ENCODE assay signal across 35 cellular contexts in the genomic region with DNA sequence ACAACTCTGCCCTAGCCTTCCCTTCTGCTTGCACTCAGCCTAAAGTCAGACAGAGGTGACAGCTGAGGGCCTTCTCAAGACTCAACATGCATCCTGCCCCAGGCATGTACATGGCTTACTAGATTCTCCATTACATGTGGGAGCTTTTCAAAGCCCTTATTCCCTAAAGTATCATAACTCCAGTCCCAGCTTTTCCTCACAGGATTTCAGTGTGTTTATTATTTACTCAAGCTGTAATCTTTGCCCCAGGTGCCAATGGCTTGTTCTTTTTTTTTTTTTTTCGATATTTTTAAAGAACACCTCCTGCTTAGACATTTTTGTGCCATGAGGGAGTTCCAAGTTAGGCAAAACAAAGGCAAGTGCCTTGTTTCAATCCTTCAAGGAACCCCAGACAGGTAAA.
"Had no signal": no experiment of that assay in that cellular context is flagged by ENCODE, and none has a peak within 500 bp of the region (broad histone marks: within the 10 kb centered on the region; RNA-seq: fewer than 3 reads in every experiment).

No MANE protein-coding gene starts in this region.

- DNase-seq: activated B cell treated with CpG ODN at 0.5 μM for 24 hours; activated CD4-positive, alpha-beta memory T cell treated with anti-CD3 and anti-CD28 coated beads for 36 hours; activated CD4-positive, alpha-beta T cell treated with anti-CD3 and anti-CD28 coated beads for 4 hours; activated CD4-positive, alpha-beta T cell treated with anti-CD3 and anti-CD28 coated beads, Interleukin-2, amount 10 ng/mL, durations not matched to agents 24 days and 14 days; activated CD4-positive, alpha-beta T cell treated with anti-CD3 and anti-CD28 coated beads, Interleukin-2, amount 50 U/mL, for 1 hour; activated CD4-positive, alpha-beta T cell treated with anti-CD3 and anti-CD28 coated beads, Interleukin-2, amount 50 U/mL, for 4 hours; activated CD4-positive, CD25-positive, alpha-beta regulatory T cell treated with anti-CD3 and anti-CD28 coated beads, Interleukin-2, amount 50 U/mL, for 72 hours; activated CD8-positive, alpha-beta memory T cell treated with anti-CD3 and anti-CD28 coated beads, Interleukin-2, amount 50 U/mL, for 4 hours; activated CD8-positive, alpha-beta T cell treated with anti-CD3 and anti-CD28 coated beads for 36 hours; activated effector memory CD4-positive, alpha-beta T cell treated with anti-CD3 and anti-CD28 coated beads, Interleukin-2, amount 50 U/mL, for 16 hours; activated gamma-delta T cell treated with Interleukin-2 at 50 U/mL for 16 hours; activated naive CD4-positive, alpha-beta T cell; activated naive CD4-positive, alpha-beta T cell treated with anti-CD3 and anti-CD28 coated beads for 36 hours; activated naive CD4-positive, alpha-beta T cell treated with anti-CD3 and anti-CD28 coated beads, Interleukin-2, amount 50 U/mL, for 16 hours; activated naive CD8-positive, alpha-beta T cell treated with anti-CD3 and anti-CD28 coated beads for 36 hours; activated T-cell treated with anti-CD3 and anti-CD28 coated beads for 4 hours; activated T-cell treated with anti-CD3 and anti-CD28 coated beads, Interleukin-2, amount 50 U/mL, for 1 hour; activated T-cell treated with anti-CD3 and anti-CD28 coated beads, Interleukin-2, amount 50 U/mL, for 4 hours; activated T-cell treated with anti-CD3 and anti-CD28 coated beads, Interleukin-2, amount 50 U/mL, for 72 hours; adrenal gland; amniotic stem cell; aorta; body of pancreas; brain microvascular endothelial cell; caudate nucleus; cerebellar nuclear complex; T-helper 1 cell; T-helper 2 cell; T-helper 9 cell had no signal

- FAIRE-seq: TTC549 had no signal

- H3K4me3 ChIP-seq: adrenal gland, body of pancreas, breast epithelium, cardiac muscle cell had no signal

- H3K4me1 ChIP-seq: adrenal gland, body of pancreas, breast epithelium had no signal

- ATAC-seq: activated CD8-positive, alpha-beta T cell treated with anti-CD3 and anti-CD28 coated beads for 36 hours; activated naive CD4-positive, alpha-beta T cell treated with anti-CD3 and anti-CD28 coated beads, Interleukin-2, amount 50 U/mL, for 72 hours; activated T-cell treated with anti-CD3 and anti-CD28 coated beads, Interleukin-2, amount 50 U/mL, for 4 hours; activated T-cell treated with anti-CD3 and anti-CD28 coated beads, Interleukin-2, amount 50 U/mL, for 72 hours; activated T-helper 17 cell treated with anti-CD3 and anti-CD28 coated beads, Interleukin-2, amount 50 U/mL, for 72 hours; body of pancreas had no signal

- H3K27me3 ChIP-seq: body of pancreas, brain microvascular endothelial cell, cardiac muscle cell had no signal

- H3K9me3 ChIP-seq: adrenal gland, body of pancreas, breast epithelium had no signal

- H3K27ac ChIP-seq: adrenal gland, body of pancreas, brain microvascular endothelial cell, breast epithelium, cardiac muscle cell, VCaP had no signal

- H3K36me3 ChIP-seq: adrenal gland, brain microvascular endothelial cell, breast epithelium, cardiac muscle cell had no signal
